Comparison of ENCODE assay signal across 22 cellular contexts in the genomic region with DNA sequence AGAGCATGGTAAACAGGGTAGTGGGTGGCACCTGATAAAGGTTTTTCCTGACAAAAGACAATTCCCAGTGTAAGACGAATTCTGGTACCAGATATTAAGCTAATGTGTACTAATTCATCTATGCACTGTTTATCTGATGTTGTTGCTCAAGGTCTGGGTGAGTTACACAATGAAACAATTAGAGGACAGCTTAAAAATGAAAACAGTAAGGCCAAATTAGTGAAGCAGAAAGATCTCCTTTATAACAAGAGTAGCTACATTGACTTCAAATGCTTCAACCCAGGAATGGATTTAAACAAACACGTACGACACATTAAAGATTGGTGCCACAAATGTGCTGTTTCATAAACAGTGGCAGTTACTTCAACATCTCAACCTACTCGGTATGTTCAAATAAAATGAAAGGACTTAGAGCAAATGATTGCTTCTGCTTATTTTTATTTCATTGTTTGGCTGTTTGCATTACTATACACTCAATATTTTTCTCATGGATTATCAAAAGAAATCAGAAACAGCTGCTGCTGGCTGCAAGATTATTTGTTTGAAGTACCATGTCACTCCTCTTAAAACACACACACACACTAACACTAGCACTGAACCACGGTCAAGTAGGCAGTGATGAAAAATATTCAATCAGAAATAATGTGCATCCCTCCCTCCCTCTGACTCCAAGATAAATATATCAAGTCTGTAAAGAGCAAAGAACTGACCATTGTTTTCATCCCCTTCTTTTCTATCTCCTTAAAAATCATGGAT.
DNase-seq lines count a peak whose midpoint lies in the region; ATAC-seq, FAIRE-seq and TF ChIP-seq lines count a peak whose summit lies in the region.
"Had no signal": no experiment of that assay in that cellular context is flagged by ENCODE, and none has a peak within 500 bp of the region (broad histone marks: within the 10 kb centered on the region; RNA-seq: fewer than 3 reads in every experiment).

No MANE protein-coding gene starts in this region.

- peak overlapping the region; percentile 29; the same call in 1 of the 2 replicates for H3K23ac ChIP-seq in IMR-90 (ENCODE audit: low read depth, low read length)

- POLR2A ChIA-PET in IMR-90 (lab: Charles Lee; ENCODE audit: unreplicated experiment): interaction anchor here (1.4 kb wide), 1 partner anchor 97 kb away, joined by 6 read pairs; no protein-coding TSS in a partner anchor

- no peaks in the 10 kb centered on the region for H4K20me1 ChIP-seq in IMR-90 (ENCODE audit: insufficient read depth, low read length)
- H4K20me1 ChIP-seq in osteoblast (ENCODE audit: insufficient read depth, low read length): no peaks in the 10 kb centered on the region

- peak overlapping the region; percentile 29; the same call in 1 of the 2 replicates for H3K4ac ChIP-seq in IMR-90 (ENCODE audit: low read depth, low read length)

- H3K56ac ChIP-seq in IMR-90 (ENCODE audit: extremely low read depth, insufficient read depth, low read length): peak overlapping the region; percentile 24; the same call in 1 of the 2 replicates

- peaks cover 7% of the 10 kb centered on the region for H3K9me3 ChIP-seq in IMR-90 (ENCODE audit: control insufficient read depth, insufficient read depth, low read length)
- H3K9me3 ChIP-seq in osteoblast (ENCODE audit: low read depth, low read length): peaks cover 6% of the 10 kb centered on the region

- H3K9me1 ChIP-seq in IMR-90 (ENCODE audit: insufficient read depth, low read length): no peaks in the 10 kb centered on the region

- TF ChIP-seq CTCF in AG10803 (conservative IDR thresholded peaks at IDR 0.05; ENCODE audit: low read length): no peak
- no peak for TF ChIP-seq CTCF in IMR-90 (conservative IDR thresholded peaks at IDR 0.05; ENCODE audit: low read depth, low read length)
- TF ChIP-seq CTCF in osteoblast (IDR thresholded peaks at IDR 0.05; ENCODE audit: extremely low read depth, low read depth, low read length): no peak

- peak overlapping the region; percentile 67 for H4K5ac ChIP-seq in IMR-90 (ENCODE audit: low read depth, low read length)

- H2AK9ac ChIP-seq in IMR-90 (replicated peaks; ENCODE audit: low read depth, low read length, poor library complexity): no peak overlapping the region

- DNase-seq in AG10803 (ENCODE audit: low read depth): peak; percentile 43
- peak; percentile 46 for DNase-seq in IMR-90
- DNase-seq in osteoblast (ENCODE audit: insufficient read length, low spot score, missing footprints): no peak
- no peak for DNase-seq in stimulated activated naive CD8-positive, alpha-beta T cell treated with anti-CD3 and anti-CD28 coated beads, Interleukin-15, Interleukin-2, amounts not matched to agents 100 U/mL and 50 U/mL, for 24 hours
- DNase-seq in A172 (ENCODE audit: low spot score): no peak
- DNase-seq: CD4-positive, CD25-positive, alpha-beta regulatory T cell; NCI-H1105; NCI-H146; NCI-H2029; NCI-H2171 treated with DMSO at 0.1 percent for 48 hours; NCI-H524 treated with DMSO at 0.1 percent for 48 hours; PC-3; Right ventricle myocardium superior had no signal

- H3K79me1 ChIP-seq in IMR-90 (ENCODE audit: low read depth in 1 of 2, low read length in 2 of 2): no peaks in the 10 kb centered on the region; a peak in 1 of 4 replicates

- H3K36me3 ChIP-seq in IMR-90 (ENCODE audit: control insufficient read depth, insufficient read depth, low read length) (no peaks in the 10 kb centered on the region), osteoblast (ENCODE audit: insufficient read depth, low read length) (no peaks in the 10 kb centered on the region)
- H3K36me3 ChIP-seq: HAP-1 had no signal

- peak overlapping the region; percentile 3 to 75; a peak in 2 of 4 replicates for H4K8ac ChIP-seq in IMR-90 (ENCODE audit: low read depth in 2 of 2, low read length in 2 of 2)

- H3K27me3 ChIP-seq in IMR-90 (ENCODE audit: control insufficient read depth, insufficient read depth, low read length) (no peaks in the 10 kb centered on the region), osteoblast (ENCODE audit: insufficient read depth, low read length) (no peaks in the 10 kb centered on the region)

- H3K4me3 ChIP-seq in AG10803 (ENCODE audit: low read length) (no peak overlapping the region), IMR-90 (ENCODE audit: insufficient read depth, low read depth, low read length) (no peak overlapping the region), osteoblast (ENCODE audit: insufficient read depth, low read length) (no peak overlapping the region)
- H3K4me3 ChIP-seq: A549, GM23338, HAP-1 had no signal

- TF ChIP-seq RAD21 in IMR-90 (IDR thresholded peaks at IDR 0.05; ENCODE audit: low read length): no peak

- no peak overlapping the region for H2AK5ac ChIP-seq in IMR-90 (ENCODE audit: low read depth, low read length)

- H2AFZ ChIP-seq in IMR-90 (replicated peaks; ENCODE audit: low read length, poor library complexity): no peak overlapping the region
- H2AFZ ChIP-seq in osteoblast (ENCODE audit: low read length): peak overlapping the region; percentile 66
- H2AFZ ChIP-seq: GM23338 had no signal

- H3K4me2 ChIP-seq in IMR-90 (ENCODE audit: low read depth, low read length): peak overlapping the region; percentile 73; the same call in 1 of the 2 replicates
- H3K4me2 ChIP-seq in osteoblast (ENCODE audit: insufficient read depth, low read length): no peak overlapping the region
- H3K4me2 ChIP-seq: A549, GM23338, KMS-11 had no signal

- peaks cover 9% of the 10 kb centered on the region; the same call in 1 of the 2 replicates for H3K4me1 ChIP-seq in IMR-90 (ENCODE audit: control insufficient read depth, insufficient read depth, low read length)
- peaks cover 20% of the 10 kb centered on the region for H3K4me1 ChIP-seq in osteoblast (ENCODE audit: insufficient read depth, low read length)
- H3K4me1 ChIP-seq: HAP-1 had no signal

- peak; percentile 67 for FAIRE-seq in endometrium (lab: Jason Lieb, UNC)
- FAIRE-seq: A549, G401.6, GM12892, HTR-8/SVneo had no signal

- H2BK20ac ChIP-seq in IMR-90 (ENCODE audit: low read depth, low read length): peak overlapping the region; percentile 89

- intact Hi-C loops in IMR-90 (cut with micrococcal nuclease): no loop called here

- ATAC-seq in IMR-90 (ENCODE audit: low read depth): peak; percentile 48
- no peak for ATAC-seq in stimulated activated naive CD8-positive, alpha-beta T cell treated with anti-CD3 and anti-CD28 coated beads, Interleukin-15, Interleukin-2, amounts not matched to agents 100 U/mL and 50 U/mL, for 24 hours
- ATAC-seq in HG02885 (IDR thresholded peaks at IDR 0.05; ENCODE audit: poor library complexity, unreplicated experiment): no peak
- ATAC-seq: A549, GM23338, PC-3 had no signal

- H3K27ac ChIP-seq in IMR-90 (ENCODE audit: insufficient read depth, low read length): peak overlapping the region; percentile 87
- H3K27ac ChIP-seq in osteoblast (ENCODE audit: low read depth, low read length): no peak overlapping the region
- H3K27ac ChIP-seq: A549, KMS-11 had no signal

- peak overlapping the region; percentile 98 for H3K18ac ChIP-seq in IMR-90 (ENCODE audit: low read depth, low read length)

- peak overlapping the region; percentile 80 for H4K91ac ChIP-seq in IMR-90 (ENCODE audit: insufficient read depth, low read depth, low read length)

- CTCF ChIA-PET in IMR-90 (lab: Yijun Ruan, JAX): interaction anchor here (0.9 kb wide), 1 partner anchor 9 kb away, joined by 3 read pairs; no protein-coding TSS in a partner anchor

- TF ChIP-seq POLR2A in IMR-90 (IDR thresholded peaks at IDR 0.05; ENCODE audit: low read depth, low read length): no peak

- peak overlapping the region; percentile 52 for H2BK5ac ChIP-seq in IMR-90 (ENCODE audit: low read depth, low read length, poor library complexity, severe bottlenecking)

- dilution Hi-C loops in IMR-90 (cut with HindIII; ENCODE audit: low sequenced_read_pairs, unreplicated experiment): no loop called here

- peak overlapping the region; percentile 53 for H2BK120ac ChIP-seq in IMR-90 (ENCODE audit: low read depth, low read length)

- peak overlapping the region; percentile 39; the same call in 1 of the 2 replicates for H3K14ac ChIP-seq in IMR-90 (replicated peaks; ENCODE audit: low read depth, low read length)

- H3K79me2 ChIP-seq in osteoblast (ENCODE audit: insufficient read depth, low read length): no peaks in the 10 kb centered on the region

- WGBS in IMR-90 (ENCODE audit: extremely low coverage in 2 of 2, insufficient read length in 1 of 2), 2 experiments: no CpG with 5 or more reads among the region's 5 CpGs

- peak overlapping the region; percentile 44; the same call in 1 of the 2 replicates for H3K9ac ChIP-seq in IMR-90 (ENCODE audit: low read depth, low read length)
- H3K9ac ChIP-seq: KMS-11 had no signal

- H2BK15ac ChIP-seq in IMR-90 (ENCODE audit: low read depth, low read length): peak overlapping the region; percentile 20; the same call in 2 of the 3 replicates

- in situ Hi-C loops in IMR-90 (cut with MboI; ENCODE audit: low sequenced_read_pairs): no loop called here

- no TSS peak for BruUV-seq in IMR-90 (replicated peaks; lab: Mats Ljungman, UMichigan)

TF ChIP-seq in IMR-90, 13 proteins besides CTCF, POLR2A, EP300 and RAD21:
- TF ChIP-seq MAZ (IDR thresholded peaks at IDR 0.05; ENCODE audit: borderline replicate concordance, low read depth, low read length): no peak
- TF ChIP-seq CEBPB (IDR thresholded peaks at IDR 0.05; ENCODE audit: low read depth, low read length): peak; percentile 32; the same call in 1 of the 2 replicates

Comparison
In these comparisons a context has a peak if more than half of its experiments do, and no peak if none do; other contexts are left out.
1. DNase-seq: peak in AG10803 (single experiment) and IMR-90 (single experiment); none in osteoblast (single experiment), stimulated activated naive CD8-positive, alpha-beta T cell treated with anti-CD3 and anti-CD28 coated beads, Interleukin-15, Interleukin-2, amounts not matched to agents 100 U/mL and 50 U/mL, for 24 hours (single experiment) and A172 (single experiment).